ENCODE assay signal across 10 cellular contexts in the genomic region with DNA sequence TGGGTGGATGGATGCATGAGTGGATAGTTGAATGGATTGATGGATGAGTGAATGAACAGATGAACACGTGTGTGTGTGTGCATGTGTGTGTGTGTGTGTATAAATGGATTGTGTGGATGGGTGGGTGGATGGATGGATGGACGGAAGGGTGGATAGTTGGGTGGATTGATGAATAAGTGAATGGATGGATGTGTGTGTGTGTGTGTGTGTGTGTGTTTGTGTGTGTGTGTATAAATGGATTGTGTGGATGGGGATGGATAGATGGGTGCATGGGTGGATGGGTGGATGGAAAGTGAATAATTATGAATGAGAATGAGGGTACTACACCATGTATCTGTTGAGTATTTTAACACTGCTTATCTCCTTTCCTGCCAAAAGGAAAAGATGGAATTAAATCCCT. TPM values are rescaled to one million over a fixed set of nuclear protein-coding genes. Genes with fewer than 3 reads are reported as not detected.
"Had no signal": no experiment of that assay in that cellular context is flagged by ENCODE, and none has a peak within 500 bp of the region (broad histone marks: within the 10 kb centered on the region; RNA-seq: fewer than 3 reads in every experiment).

No MANE protein-coding gene starts in this region.

- H3K4me3 ChIP-seq: GM23338, HAP-1 had no signal

- H3K27ac ChIP-seq: HL-60, KMS-11 had no signal

- H3K9ac ChIP-seq: KMS-11 had no signal

- H3K36me3 ChIP-seq: HAP-1 had no signal

- DNase-seq: H7, Karpas-422, KBM-7 had no signal

- H3K4me1 ChIP-seq: HAP-1 had no signal

- H3K9me3 ChIP-seq: HAP-1 had no signal

- H3K4me2 ChIP-seq: GM23338, KMS-11 had no signal

- ATAC-seq: GM23338, HCT116 had no signal

- H2AFZ ChIP-seq: GM23338 had no signal

RNA-seq across cellular contexts. Expression of gene KRT77, which starts 1.0 kb away (rescaled TPM):
- total RNA-seq: GM23338, H4, H7, HT1080 had no signal
- polyA plus RNA-seq: GM23338 had no signal

RNA-seq across cellular contexts. Expression of gene KRT1, which starts 22.1 kb away (rescaled TPM):
- total RNA-seq: GM23338, H4, H7, HT1080 had no signal
- polyA plus RNA-seq: GM23338 had no signal

RNA-seq across cellular contexts. Expression of gene KRT2, which starts 50.3 kb away (rescaled TPM):
- total RNA-seq: GM23338, H7, HT1080 had no signal
- polyA plus RNA-seq: GM23338 had no signal
